Comparison of ENCODE assay signal across 8 cellular contexts in the genomic region with DNA sequence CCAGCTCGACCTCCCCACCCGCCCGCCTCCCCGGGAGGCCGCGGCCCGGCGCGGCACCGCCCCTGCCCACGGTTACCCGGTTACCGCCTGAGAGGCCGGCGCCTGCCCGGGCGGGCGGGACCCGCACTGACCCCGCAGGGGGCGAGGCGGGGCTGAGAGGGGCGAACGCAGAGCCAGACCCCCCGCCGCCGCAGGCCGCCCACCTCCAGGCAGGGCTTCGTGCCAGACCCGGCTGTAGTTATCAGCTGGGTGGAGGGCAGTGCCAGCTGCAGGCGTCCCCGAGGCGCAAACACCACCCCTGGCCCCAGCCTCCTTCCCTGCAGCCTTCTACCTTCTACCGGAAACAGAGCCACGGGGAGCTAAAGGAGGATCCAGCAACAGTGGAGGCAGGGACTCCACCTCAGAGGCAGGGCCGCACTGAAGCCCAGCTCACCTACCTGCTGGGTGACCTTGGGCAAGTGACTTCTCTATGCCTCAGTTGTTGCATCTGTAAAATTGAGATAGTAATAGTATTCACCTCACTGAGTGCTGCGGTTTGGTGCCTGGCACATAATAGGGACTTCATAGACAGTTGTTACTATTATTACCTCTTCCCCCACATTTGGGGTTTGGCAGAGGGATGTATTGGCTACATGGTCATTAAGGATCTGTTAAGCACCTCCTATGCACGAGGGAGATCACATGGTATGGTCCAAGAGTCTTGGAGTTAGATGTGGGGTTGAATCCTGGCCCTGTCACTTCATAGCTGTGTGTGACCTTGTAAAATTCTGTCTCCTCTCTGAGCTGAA.
DNase-seq lines count a peak whose midpoint lies in the region; ATAC-seq and TF ChIP-seq lines count a peak whose summit lies in the region.

No MANE protein-coding gene starts in this region.

- H3K27me3 ChIP-seq in breast epithelium = no peaks in the 10 kb centered on the region
- no peaks in the 10 kb centered on the region for H3K27me3 ChIP-seq in right lobe of liver
- no peaks in the 10 kb centered on the region for H3K27me3 ChIP-seq in tibial nerve

- H3K9me3 ChIP-seq in breast epithelium (no peaks in the 10 kb centered on the region), right lobe of liver (no peaks in the 10 kb centered on the region), tibial nerve (no peaks in the 10 kb centered on the region)

- TF ChIP-seq POLR2A in GM18505 (IDR thresholded peaks at IDR 0.05; ENCODE audit: borderline replicate concordance, extremely low read depth, insufficient read depth, insufficient read length) (no peak), breast epithelium (IDR thresholded peaks at IDR 0.05) (no peak), right lobe of liver (IDR thresholded peaks at IDR 0.05) (no peak), tibial nerve (IDR thresholded peaks at IDR 0.05) (no peak)

- H3K4me1 ChIP-seq in breast epithelium = peaks cover 6 to 31% of the 10 kb centered on the region in 2 donors
- H3K4me1 ChIP-seq in right lobe of liver = peaks cover 0 to 34% (median 10%) of the 10 kb centered on the region in 4 donors
- H3K4me1 ChIP-seq in tibial nerve = peaks cover 0 to 75% (median 17%) of the 10 kb centered on the region in 4 donors

- no peaks in the 10 kb centered on the region for H3K36me3 ChIP-seq in breast epithelium
- H3K36me3 ChIP-seq in right lobe of liver = no peaks in the 10 kb centered on the region
- no peaks in the 10 kb centered on the region for H3K36me3 ChIP-seq in tibial nerve

- DNase-seq in NCI-H2171 (lab: John Stamatoyannopoulos, UW) (peak; percentile 20), breast epithelium (ENCODE audit: low spot score in 2 of 2) (no peak), right lobe of liver (no peak), tibial nerve (ENCODE audit: low spot score in 2 of 2) (no peak)
- no peak for DNase-seq in stimulated activated CD4-positive, alpha-beta T cell treated with anti-CD3 and anti-CD28 coated beads, Interleukin-12 subunit alpha, Interleukin-12 subunit beta, amount 100 ng/mL, for 4 hours

- TF ChIP-seq EP300 in tibial nerve (IDR thresholded peaks at IDR 0.05) = no peak

- H3K4me3 ChIP-seq in breast epithelium (peak overlapping the region; percentile 52 to 83 (median 66)), right lobe of liver (peak overlapping the region; percentile 54 to 75 (median 73)), tibial nerve (peak overlapping the region; percentile 45 to 61 (median 58))

- ATAC-seq in GM18505 (IDR thresholded peaks at IDR 0.05; ENCODE audit: unreplicated experiment) = peak; percentile 54
- ATAC-seq in HG02678 (IDR thresholded peaks at IDR 0.05; ENCODE audit: unreplicated experiment) = peak; percentile 22
- peak in 3 of 4 donors; percentile 24 to 47 (median 36) for ATAC-seq in right lobe of liver
- no peak for ATAC-seq in HG03457 (IDR thresholded peaks at IDR 0.05; ENCODE audit: unreplicated experiment)

- peak overlapping the region; percentile 88 to 96 for H3K27ac ChIP-seq in breast epithelium
- peak overlapping the region; percentile 64 to 78 (median 78) for H3K27ac ChIP-seq in right lobe of liver
- peak overlapping the region; percentile 54 to 87 (median 86) for H3K27ac ChIP-seq in tibial nerve

- TF ChIP-seq CTCF in breast epithelium (IDR thresholded peaks at IDR 0.05) (no peak), right lobe of liver (IDR thresholded peaks at IDR 0.05) (no peak), tibial nerve (IDR thresholded peaks at IDR 0.05) (no peak)

- intact Hi-C loops in breast epithelium (cut with DNase I; ENCODE audit: low total_unique reads) = no loop called here
- intact Hi-C loops in right lobe of liver (cut with DNase I) = no loop called here

- no CpG with 5 or more reads among the region's 38 CpGs for WGBS in right lobe of liver (ENCODE audit: insufficient coverage, low coverage, low lambda C conversion rate, missing lambda C conversion rate)
- WGBS in tibial nerve, 2 donors = 12 to 63% methylated on average over 3 to 21 of the region's 38 CpGs
